Comparison of ENCODE assay signal across 8 cellular contexts in genomic region chr5:172837640-172838039, GRCh38. TPM values are rescaled to one million over a fixed set of nuclear protein-coding genes. Genes with fewer than 3 reads are reported as not detected.
DNase-seq lines count a peak whose midpoint lies in the region; ATAC-seq, FAIRE-seq and TF ChIP-seq lines count a peak whose summit lies in the region.

No MANE protein-coding gene starts in this region.

- no peaks in the 10 kb centered on the region for H3K9me3 ChIP-seq in RWPE2 (ENCODE audit: severe bottlenecking)
- H3K9me3 ChIP-seq in esophagus squamous epithelium = no peaks in the 10 kb centered on the region
- no peaks in the 10 kb centered on the region for H3K9me3 ChIP-seq in Karpas-422 (ENCODE audit: low read length)

- ATAC-seq in HG03159 (IDR thresholded peaks at IDR 0.05; ENCODE audit: unreplicated experiment) (peak; percentile 74), RWPE2 (ENCODE audit: low read depth) (no peak)

- H3K27me3 ChIP-seq in RWPE2 (ENCODE audit: insufficient read depth, poor library complexity, severe bottlenecking) (no peaks in the 10 kb centered on the region), esophagus squamous epithelium (no peaks in the 10 kb centered on the region), Karpas-422 (ENCODE audit: low read length) (no peaks in the 10 kb centered on the region)

- peaks cover 31% of the 10 kb centered on the region for H3K79me2 ChIP-seq in Karpas-422 (ENCODE audit: low read length)

- H3K36me3 ChIP-seq in RWPE2 (ENCODE audit: low read depth) = peaks cover 71% of the 10 kb centered on the region
- peaks cover 0 to 18% (median 0%) of the 10 kb centered on the region in 3 donors for H3K36me3 ChIP-seq in esophagus squamous epithelium
- H3K36me3 ChIP-seq in Karpas-422 (ENCODE audit: insufficient read depth, low read length) = no peaks in the 10 kb centered on the region

- H4K20me1 ChIP-seq in Karpas-422 (ENCODE audit: insufficient read depth, low read depth, low read length) = peaks cover 17% of the 10 kb centered on the region; the same call in 1 of the 2 replicates

- H3K4me1 ChIP-seq in RWPE2 (ENCODE audit: insufficient read depth, poor library complexity, severe bottlenecking) (peaks cover 5% of the 10 kb centered on the region), esophagus squamous epithelium (peaks cover 22 to 70% (median 29%) of the 10 kb centered on the region in 3 donors), Karpas-422 (ENCODE audit: low read length) (peaks cover 21% of the 10 kb centered on the region)

- TF ChIP-seq CTCF in RWPE2 (IDR thresholded peaks at IDR 0.05; ENCODE audit: poor library complexity, severe bottlenecking) = no peak
- TF ChIP-seq CTCF in esophagus squamous epithelium (IDR thresholded peaks at IDR 0.05) = no peak

- H3K4me3 ChIP-seq in RWPE2 (ENCODE audit: severe bottlenecking) (no peak overlapping the region), esophagus squamous epithelium (no peak overlapping the region), Karpas-422 (ENCODE audit: low read length) (no peak overlapping the region)

- no peak overlapping the region for H2AFZ ChIP-seq in Karpas-422 (ENCODE audit: low read length)

- H3K9ac ChIP-seq in Karpas-422 (ENCODE audit: low read length) = no peak overlapping the region

- no peaks in the 10 kb centered on the region for H3K9me2 ChIP-seq in Karpas-422 (replicated peaks; ENCODE audit: insufficient read depth, low read length)

- DNase-seq in DMS53 treated with DMSO at 0.1 percent for 48 hours (lab: John Stamatoyannopoulos, UW; ENCODE audit: unreplicated experiment) (peak; percentile 90), GM19239 (ENCODE audit: insufficient read length, low spot score) (peak; percentile 78), RWPE2 (ENCODE audit: low spot score) (peak; percentile 60), esophagus squamous epithelium (lab: John Stamatoyannopoulos, UW) (no peak), superior temporal gyrus (ENCODE audit: extremely low spot score) (peak; percentile 26), Karpas-422 (no peak), T1000 (lab: John Stamatoyannopoulos, UW) (no peak)

- peak; percentile 95 for FAIRE-seq in GM19239 (lab: Jason Lieb, UNC)

- H3K27ac ChIP-seq in RWPE2 (ENCODE audit: poor library complexity, severe bottlenecking) (no peak overlapping the region), esophagus squamous epithelium (peak overlapping the region in 3 of 4 donors; percentile 34 to 92 (median 88)), Karpas-422 (ENCODE audit: low read length) (no peak overlapping the region)

- TF ChIP-seq POLR2A in esophagus squamous epithelium (IDR thresholded peaks at IDR 0.05) = peak in 1 of 4 donors; percentile 5

- WGBS in esophagus squamous epithelium, 2 donors = 52 to 58% methylated on average over 3 to 6 of the region's 7 CpGs

- intact Hi-C loops in esophagus squamous epithelium (cut with DNase I) = no loop called here

- H3K4me2 ChIP-seq in Karpas-422 (ENCODE audit: low read depth, low read length, poor library complexity, severe bottlenecking) = no peak overlapping the region

RNA-seq across cellular contexts. Expression of gene ERGIC1, which starts 3.6 kb away (rescaled TPM):
- 10 to 100 TPM; 50.9 to 83.0 (median 65.5) TPM for total RNA-seq in esophagus squamous epithelium
- 54.4 and 67.2 TPM in 2 replicates for total RNA-seq in Karpas-422 (2014; rRNA removed; shearing (Covaris generic); ENCODE audit: low replicate concordance)

Comparison
In these comparisons a context has a peak if more than half of its experiments do, and no peak if none do; other contexts are left out.
1. DNase-seq: peak in DMS53 treated with DMSO at 0.1 percent for 48 hours (single experiment), GM19239 (single experiment), RWPE2 (single experiment) and superior temporal gyrus (single experiment); none in esophagus squamous epithelium (single experiment), Karpas-422 (single experiment) and T1000 (single experiment).
2. H3K27ac ChIP-seq: peak in esophagus squamous epithelium (3 of 4); none in RWPE2 (single experiment) and Karpas-422 (single experiment).